1 cellular context compared by ENCODE assay signal in the genomic region with DNA sequence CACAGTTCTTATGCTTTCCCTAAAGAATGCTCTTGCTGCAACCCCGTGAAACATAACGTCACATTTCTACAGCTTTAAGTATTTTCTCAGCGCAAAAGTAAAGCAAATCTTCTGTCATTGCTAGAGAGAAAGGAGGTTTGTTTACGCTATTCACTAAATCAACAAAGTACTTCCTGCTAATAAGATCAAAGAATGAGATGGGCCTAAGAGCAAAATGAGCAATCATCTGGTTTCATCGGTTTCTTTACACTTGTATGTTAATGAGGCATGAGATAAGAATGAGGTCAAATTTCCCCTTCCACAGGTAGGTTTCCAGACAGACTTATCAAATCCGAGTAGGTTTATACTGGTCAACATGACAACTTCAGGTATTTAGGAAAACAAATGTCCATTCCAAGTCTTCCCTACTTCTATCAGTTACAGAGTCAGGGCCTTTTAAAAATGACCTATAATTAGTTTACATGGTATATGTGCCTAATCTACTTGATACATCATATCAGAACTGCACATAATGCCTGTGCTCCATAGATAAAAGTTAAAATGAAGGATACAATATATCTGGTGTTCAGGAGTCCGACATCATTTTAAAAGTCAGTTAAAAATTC.
TF ChIP-seq lines count a peak whose summit lies in the region.

No MANE protein-coding gene starts in this region.

TF ChIP-seq in IMR-90, 13 proteins besides CTCF, POLR2A, EP300 and RAD21 (continued from another document):
- TF ChIP-seq, protein P1, sequence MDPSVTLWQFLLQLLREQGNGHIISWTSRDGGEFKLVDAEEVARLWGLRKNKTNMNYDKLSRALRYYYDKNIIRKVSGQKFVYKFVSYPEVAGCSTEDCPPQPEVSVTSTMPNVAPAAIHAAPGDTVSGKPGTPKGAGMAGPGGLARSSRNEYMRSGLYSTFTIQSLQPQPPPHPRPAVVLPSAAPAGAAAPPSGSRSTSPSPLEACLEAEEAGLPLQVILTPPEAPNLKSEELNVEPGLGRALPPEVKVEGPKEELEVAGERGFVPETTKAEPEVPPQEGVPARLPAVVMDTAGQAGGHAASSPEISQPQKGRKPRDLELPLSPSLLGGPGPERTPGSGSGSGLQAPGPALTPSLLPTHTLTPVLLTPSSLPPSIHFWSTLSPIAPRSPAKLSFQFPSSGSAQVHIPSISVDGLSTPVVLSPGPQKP (IDR thresholded peaks at IDR 0.05; ENCODE audit: borderline replicate concordance, low read depth, low read length): no peak
- TF ChIP-seq MAZ (IDR thresholded peaks at IDR 0.05; ENCODE audit: borderline replicate concordance, low read depth, low read length): no peak
- TF ChIP-seq MAFK (IDR thresholded peaks at IDR 0.05; ENCODE audit: low read depth, low read length): no peak
- no peak for TF ChIP-seq SMC3 (IDR thresholded peaks at IDR 0.05; ENCODE audit: low read depth, low read length)
- TF ChIP-seq CEBPB (IDR thresholded peaks at IDR 0.05; ENCODE audit: low read depth, low read length): no peak
- TF ChIP-seq RCOR1 (IDR thresholded peaks at IDR 0.05; ENCODE audit: insufficient replicate concordance, low read length): no peak
